In the genomic region with DNA sequence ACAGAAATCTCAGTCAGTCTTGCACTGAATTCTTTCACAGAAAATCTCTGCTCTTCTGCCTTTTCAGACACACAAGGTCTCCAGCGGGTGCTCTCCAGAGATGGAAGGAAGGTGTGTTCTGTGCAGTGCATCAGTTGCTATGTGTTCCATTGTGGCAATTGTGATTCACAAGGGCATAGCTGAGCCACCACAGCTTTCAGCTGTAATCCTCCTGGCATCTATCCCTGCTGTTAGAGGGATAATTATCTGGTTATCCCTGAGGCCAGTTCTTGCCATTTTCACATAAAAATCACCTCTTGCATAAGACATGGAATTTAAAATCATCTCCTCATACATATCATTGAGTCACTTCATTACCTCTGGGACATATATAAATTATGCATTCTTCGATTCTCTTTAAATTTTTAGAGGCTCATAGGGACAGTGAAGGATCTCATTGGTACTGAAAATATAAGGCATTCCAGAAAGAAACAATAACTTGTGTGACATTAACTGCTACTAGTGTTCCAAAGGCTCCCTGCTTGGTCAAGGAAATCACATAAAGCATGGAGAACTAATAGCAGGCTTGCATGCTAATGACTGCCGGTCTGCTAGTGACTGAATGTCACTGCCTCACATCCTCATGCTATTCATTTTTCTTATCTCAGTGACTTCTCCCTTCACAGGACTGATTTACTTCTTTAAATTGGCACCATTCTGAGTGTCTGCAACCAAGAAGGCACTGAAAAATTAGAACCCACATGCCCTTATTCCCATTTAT, we compare ENCODE assay signal across 3 cellular contexts.
TF ChIP-seq lines count a peak whose summit lies in the region.

No MANE protein-coding gene starts in this region.

TF ChIP-seq in H1, 55 proteins besides CTCF, POLR2A, EP300 and RAD21:
- TF ChIP-seq, protein P1, sequence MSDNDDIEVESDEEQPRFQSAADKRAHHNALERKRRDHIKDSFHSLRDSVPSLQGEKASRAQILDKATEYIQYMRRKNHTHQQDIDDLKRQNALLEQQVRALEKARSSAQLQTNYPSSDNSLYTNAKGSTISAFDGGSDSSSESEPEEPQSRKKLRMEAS (IDR thresholded peaks at IDR 0.05) = no peak
- no peak for TF ChIP-seq SRF (IDR thresholded peaks at IDR 0.05; ENCODE audit: low read depth, low read length)
- TF ChIP-seq EZH2 (IDR thresholded peaks at IDR 0.05; ENCODE audit: low read depth, low read length, severe bottlenecking) = no peak
TF ChIP-seq in H1: peak in this region for 0.

TF ChIP-seq in WTC11, 78 proteins besides CTCF, POLR2A, EP300 and RAD21:
- TF ChIP-seq, protein P2, sequence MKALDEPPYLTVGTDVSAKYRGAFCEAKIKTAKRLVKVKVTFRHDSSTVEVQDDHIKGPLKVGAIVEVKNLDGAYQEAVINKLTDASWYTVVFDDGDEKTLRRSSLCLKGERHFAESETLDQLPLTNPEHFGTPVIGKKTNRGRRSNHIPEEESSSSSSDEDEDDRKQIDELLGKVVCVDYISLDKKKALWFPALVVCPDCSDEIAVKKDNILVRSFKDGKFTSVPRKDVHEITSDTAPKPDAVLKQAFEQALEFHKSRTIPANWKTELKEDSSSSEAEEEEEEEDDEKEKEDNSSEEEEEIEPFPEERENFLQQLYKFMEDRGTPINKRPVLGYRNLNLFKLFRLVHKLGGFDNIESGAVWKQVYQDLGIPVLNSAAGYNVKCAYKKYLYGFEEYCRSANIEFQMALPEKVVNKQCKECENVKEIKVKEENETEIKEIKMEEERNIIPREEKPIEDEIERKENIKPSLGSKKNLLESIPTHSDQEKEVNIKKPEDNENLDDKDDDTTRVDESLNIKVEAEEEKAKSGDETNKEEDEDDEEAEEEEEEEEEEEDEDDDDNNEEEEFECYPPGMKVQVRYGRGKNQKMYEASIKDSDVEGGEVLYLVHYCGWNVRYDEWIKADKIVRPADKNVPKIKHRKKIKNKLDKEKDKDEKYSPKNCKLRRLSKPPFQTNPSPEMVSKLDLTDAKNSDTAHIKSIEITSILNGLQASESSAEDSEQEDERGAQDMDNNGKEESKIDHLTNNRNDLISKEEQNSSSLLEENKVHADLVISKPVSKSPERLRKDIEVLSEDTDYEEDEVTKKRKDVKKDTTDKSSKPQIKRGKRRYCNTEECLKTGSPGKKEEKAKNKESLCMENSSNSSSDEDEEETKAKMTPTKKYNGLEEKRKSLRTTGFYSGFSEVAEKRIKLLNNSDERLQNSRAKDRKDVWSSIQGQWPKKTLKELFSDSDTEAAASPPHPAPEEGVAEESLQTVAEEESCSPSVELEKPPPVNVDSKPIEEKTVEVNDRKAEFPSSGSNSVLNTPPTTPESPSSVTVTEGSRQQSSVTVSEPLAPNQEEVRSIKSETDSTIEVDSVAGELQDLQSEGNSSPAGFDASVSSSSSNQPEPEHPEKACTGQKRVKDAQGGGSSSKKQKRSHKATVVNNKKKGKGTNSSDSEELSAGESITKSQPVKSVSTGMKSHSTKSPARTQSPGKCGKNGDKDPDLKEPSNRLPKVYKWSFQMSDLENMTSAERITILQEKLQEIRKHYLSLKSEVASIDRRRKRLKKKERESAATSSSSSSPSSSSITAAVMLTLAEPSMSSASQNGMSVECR (CRISPR knock-in tag; IDR thresholded peaks at IDR 0.05; ENCODE audit: borderline replicate concordance) = no peak
- no peak for TF ChIP-seq ZNF219 (CRISPR knock-in tag; IDR thresholded peaks at IDR 0.05; ENCODE audit: borderline replicate concordance)
- TF ChIP-seq, protein P3, sequence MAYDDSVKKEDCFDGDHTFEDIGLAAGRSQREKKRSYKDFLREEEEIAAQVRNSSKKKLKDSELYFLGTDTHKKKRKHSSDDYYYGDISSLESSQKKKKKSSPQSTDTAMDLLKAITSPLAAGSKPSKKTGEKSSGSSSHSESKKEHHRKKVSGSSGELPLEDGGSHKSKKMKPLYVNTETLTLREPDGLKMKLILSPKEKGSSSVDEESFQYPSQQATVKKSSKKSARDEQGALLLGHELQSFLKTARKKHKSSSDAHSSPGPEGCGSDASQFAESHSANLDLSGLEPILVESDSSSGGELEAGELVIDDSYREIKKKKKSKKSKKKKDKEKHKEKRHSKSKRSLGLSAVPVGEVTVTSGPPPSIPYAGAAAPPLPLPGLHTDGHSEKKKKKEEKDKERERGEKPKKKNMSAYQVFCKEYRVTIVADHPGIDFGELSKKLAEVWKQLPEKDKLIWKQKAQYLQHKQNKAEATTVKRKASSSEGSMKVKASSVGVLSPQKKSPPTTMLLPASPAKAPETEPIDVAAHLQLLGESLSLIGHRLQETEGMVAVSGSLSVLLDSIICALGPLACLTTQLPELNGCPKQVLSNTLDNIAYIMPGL (CRISPR knock-in tag; IDR thresholded peaks at IDR 0.05) = no peak
- no peak for TF ChIP-seq ZBTB21 (CRISPR knock-in tag; IDR thresholded peaks at IDR 0.05; ENCODE audit: borderline replicate concordance)

TF ChIP-seq in HepG2, 621 proteins besides CTCF, POLR2A, EP300 and RAD21:
- TF ChIP-seq MAFG (CRISPR knock-in tag; IDR thresholded peaks at IDR 0.05) (no peak), ZNF205 (CRISPR knock-in tag; IDR thresholded peaks at IDR 0.05) (no peak), CBX5 (CRISPR knock-in tag; IDR thresholded peaks at IDR 0.05; ENCODE audit: borderline replicate concordance) (no peak), NPAS2 (CRISPR knock-in tag; IDR thresholded peaks at IDR 0.05; ENCODE audit: borderline replicate concordance) (no peak), NFE2L1 (CRISPR knock-in tag; IDR thresholded peaks at IDR 0.05; ENCODE audit: borderline replicate concordance) (no peak), PPARG (CRISPR knock-in tag; conservative IDR thresholded peaks at IDR 0.05) (no peak), KLF11 (CRISPR knock-in tag; IDR thresholded peaks at IDR 0.05) (no peak), HOXA9 (CRISPR knock-in tag; IDR thresholded peaks at IDR 0.05; ENCODE audit: borderline replicate concordance) (no peak), NFIB (CRISPR knock-in tag; IDR thresholded peaks at IDR 0.05; ENCODE audit: borderline replicate concordance) (no peak)
